In the genomic region with DNA sequence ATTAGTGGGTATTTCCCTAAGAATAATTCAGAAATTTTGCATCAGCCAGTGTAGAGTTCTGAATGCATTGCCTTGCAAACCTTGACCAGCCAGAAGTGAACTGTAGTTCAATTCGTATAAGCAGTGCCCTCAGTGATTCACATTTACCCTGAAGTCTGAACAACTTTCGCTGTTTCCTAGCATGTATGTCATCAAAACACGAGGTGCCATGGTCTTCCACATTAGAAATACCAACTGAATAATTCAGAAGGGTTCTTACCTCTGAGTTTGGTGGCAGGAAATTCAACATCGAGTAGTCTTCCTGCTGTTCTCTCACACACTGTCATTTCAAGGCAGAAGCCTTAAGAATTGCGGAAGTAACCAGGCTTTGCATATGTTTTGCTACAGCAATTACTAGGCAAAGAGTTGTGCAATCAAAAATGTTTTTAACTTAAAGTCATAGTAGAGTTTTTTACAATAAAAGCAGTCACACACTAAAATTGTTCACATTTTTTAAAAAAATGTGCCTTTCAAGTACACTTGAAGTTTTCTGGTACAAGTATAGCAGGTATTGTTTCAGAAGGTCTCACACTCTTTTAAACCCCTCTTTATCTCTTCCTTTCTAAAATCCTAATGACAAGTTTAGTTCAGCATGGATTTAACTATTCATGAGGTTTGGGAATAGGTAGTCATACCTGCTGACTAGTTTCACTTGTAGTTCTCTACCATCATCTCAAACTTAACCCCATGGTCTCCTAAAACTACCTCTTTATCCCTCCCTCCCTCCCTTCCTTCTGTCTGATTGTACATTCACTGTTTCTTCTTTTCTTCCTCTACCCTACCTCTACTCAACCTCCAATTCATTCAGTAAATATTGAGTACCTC, we compare ENCODE assay signal across 8 cellular contexts.
DNase-seq lines count a peak whose midpoint lies in the region; ATAC-seq and TF ChIP-seq lines count a peak whose summit lies in the region.

No MANE protein-coding gene starts in this region.

- peak overlapping the region in 2 of 10 experiments; percentile 22 to 35; a peak in 3 of 20 replicates for H3K4me3 ChIP-seq in BLaER1 treated with 17β-estradiol and CSF1 and Interleukin-3, amounts not matched to agents 10 nM and 100 nM
- no peak overlapping the region for H3K4me3 ChIP-seq in SJCRH30

- CTCF ChIA-PET in activated B cell treated with CpG ODN at 0.5 μM for 24 hours (lab: Charles Lee), result no interaction called here

- intact Hi-C loops in activated B cell treated with CpG ODN at 0.5 μM for 24 hours (cut with micrococcal nuclease), result loop anchor here (1.0 kb wide), 3 partner anchors 119 to 1358 kb away; a partner anchor contains a TSS

- DNase-seq in activated B cell treated with CpG ODN at 0.5 μM for 24 hours (no peak), naive B cell (peak; percentile 47), DMS79 treated with DMSO at 0.1 percent for 48 hours (lab: John Stamatoyannopoulos, UW) (no peak), foreskin melanocyte (no peak), SJCRH30 (no peak)

- H3K9me3 Mint-ChIP-seq in activated B cell treated with CpG ODN at 0.5 μM for 24 hours, result no peaks in the 10 kb centered on the region
- H3K9me3 Mint-ChIP-seq in naive B cell, result no peaks in the 10 kb centered on the region

- H3K9me3 ChIP-seq in BLaER1 treated with 17β-estradiol and CSF1 and Interleukin-3, amounts not matched to agents 10 nM and 100 nM (replicated peaks in 1 of 11), result no peaks in the 10 kb centered on the region
- no peaks in the 10 kb centered on the region for H3K9me3 ChIP-seq in SJCRH30 (replicated peaks)

- POLR2A ChIA-PET in activated B cell treated with CpG ODN at 0.5 μM for 24 hours (lab: Charles Lee), result interaction anchor here (0.6 to 1.8 kb wide), 2 partner anchors 10 to 120 kb away, joined by 4 to 9 read pairs; no protein-coding TSS in a partner anchor

- no peaks in the 10 kb centered on the region for H3K27me3 ChIP-seq in BLaER1 treated with 17β-estradiol and CSF1 and Interleukin-3, amounts not matched to agents 10 nM and 100 nM
- H3K27me3 ChIP-seq in SJCRH30, result no peaks in the 10 kb centered on the region

- peaks cover 19% of the 10 kb centered on the region for H3K36me3 Mint-ChIP-seq in activated B cell treated with CpG ODN at 0.5 μM for 24 hours (ENCODE audit: low read depth)
- H3K36me3 Mint-ChIP-seq in naive B cell, result peaks cover 0 to 8% of the 10 kb centered on the region in 2 donors

- H4K20me1 ChIP-seq in BLaER1 treated with 17β-estradiol and CSF1 and Interleukin-3, amounts not matched to agents 10 nM and 100 nM, result no peaks in the 10 kb centered on the region

- H3K36me3 ChIP-seq in BLaER1 treated with 17β-estradiol and CSF1 and Interleukin-3, amounts not matched to agents 10 nM and 100 nM, result peaks cover 16 to 62% (median 35%) of the 10 kb centered on the region in 11 experiments; a peak in 18 of 22 replicates
- peaks cover 79% of the 10 kb centered on the region for H3K36me3 ChIP-seq in SJCRH30

- H3K4me1 Mint-ChIP-seq in activated B cell treated with CpG ODN at 0.5 μM for 24 hours (peaks cover 27% of the 10 kb centered on the region), naive B cell (peaks cover 20 to 23% (median 22%) of the 10 kb centered on the region in 3 donors)

- peak overlapping the region; percentile 52 to 81 (median 71) for H3K27ac ChIP-seq in BLaER1 treated with 17β-estradiol and CSF1 and Interleukin-3, amounts not matched to agents 10 nM and 100 nM
- no peak overlapping the region for H3K27ac ChIP-seq in SJCRH30

- H3K4me2 ChIP-seq in BLaER1 treated with 17β-estradiol and CSF1 and Interleukin-3, amounts not matched to agents 10 nM and 100 nM, result peak overlapping the region in 9 of 11 experiments; percentile 17 to 85 (median 62); a peak in 17 of 22 replicates

- TF ChIP-seq CTCF in activated B cell treated with CpG ODN at 0.5 μM for 24 hours (IDR thresholded peaks at IDR 0.05), result no peak

- peak overlapping the region; percentile 93 for H3K27ac Mint-ChIP-seq in activated B cell treated with CpG ODN at 0.5 μM for 24 hours
- peak overlapping the region; percentile 42 to 92 (median 90) for H3K27ac Mint-ChIP-seq in naive B cell

- H3K27me3 Mint-ChIP-seq in activated B cell treated with CpG ODN at 0.5 μM for 24 hours (no peaks in the 10 kb centered on the region), naive B cell (no peaks in the 10 kb centered on the region)

- peak overlapping the region in 8 of 11 experiments; percentile 15 to 76 (median 48); a peak in 14 of 22 replicates for H3K9ac ChIP-seq in BLaER1 treated with 17β-estradiol and CSF1 and Interleukin-3, amounts not matched to agents 10 nM and 100 nM

- peaks cover 4 to 27% (median 14%) of the 10 kb centered on the region in 10 experiments; a peak in 18 of 20 replicates for H3K4me1 ChIP-seq in BLaER1 treated with 17β-estradiol and CSF1 and Interleukin-3, amounts not matched to agents 10 nM and 100 nM
- no peaks in the 10 kb centered on the region for H3K4me1 ChIP-seq in SJCRH30

- ATAC-seq in GM19025 (IDR thresholded peaks at IDR 0.05; ENCODE audit: low read depth, unreplicated experiment) (peak; percentile 94), HG03097 (IDR thresholded peaks at IDR 0.05; ENCODE audit: low FRiP score, unreplicated experiment) (peak; percentile 94), activated B cell treated with CpG ODN at 0.5 μM for 24 hours (ENCODE audit: low read depth) (peak; percentile 93), naive B cell (ENCODE audit: low read depth in 2 of 2) (peak; percentile 96 to 97)

- H3K4me3 Mint-ChIP-seq in activated B cell treated with CpG ODN at 0.5 μM for 24 hours (peak overlapping the region; percentile 79), naive B cell (peak overlapping the region; percentile 48 to 89 (median 72))
